Comparison of ENCODE assay signal across 33 cellular contexts in genomic region chr1:2811526-2811905, GRCh38. TPM values are rescaled to one million over a fixed set of nuclear protein-coding genes. Genes with fewer than 3 reads are reported as not detected.
"Had no signal": no experiment of that assay in that cellular context is flagged by ENCODE, and none has a peak within 500 bp of the region (broad histone marks: within the 10 kb centered on the region; RNA-seq: fewer than 3 reads in every experiment).

No MANE protein-coding gene starts in this region.

- H3K27ac ChIP-seq: esophagus muscularis mucosa, foreskin keratinocyte, gastrocnemius medialis, WERI-Rb-1 had no signal

- H3K36me3 Mint-ChIP-seq: activated naive CD8-positive, alpha-beta T cell had no signal

- H3K4me1 Mint-ChIP-seq: activated B cell treated with CpG ODN at 0.5 μM for 24 hours; activated T-helper 17 cell treated with anti-CD3 and anti-CD28 coated beads, Interleukin-2, amount 50 U/mL, for 72 hours had no signal

- H3K27ac Mint-ChIP-seq: activated B cell treated with CpG ODN at 0.5 μM for 24 hours; activated CD8-positive, alpha-beta T cell treated with anti-CD3 and anti-CD28 coated beads for 36 hours; activated naive CD8-positive, alpha-beta T cell; activated T-helper 17 cell treated with anti-CD3 and anti-CD28 coated beads, Interleukin-2, amount 50 U/mL, for 72 hours; effector memory CD8-positive, alpha-beta T cell; T-helper 17 cell; T-helper 2 cell treated with Interferon-gamma antibody and Interleukin-4, amounts not matched to agents 5 μg/mL and 100 μg/mL, for 36 hours had no signal

- FAIRE-seq: astrocyte, colon had no signal

- H3K9me3 Mint-ChIP-seq: activated B cell treated with CpG ODN at 0.5 μM for 24 hours; activated CD8-positive, alpha-beta T cell treated with anti-CD3 and anti-CD28 coated beads for 36 hours; activated T-cell treated with anti-CD3 and anti-CD28 coated beads, Interleukin-2, amount 50 U/mL, for 4 hours; activated T-helper 17 cell treated with anti-CD3 and anti-CD28 coated beads, Interleukin-2, amount 50 U/mL, for 72 hours; effector memory CD8-positive, alpha-beta T cell; T-helper 2 cell treated with Interferon-gamma antibody and Interleukin-4, amounts not matched to agents 5 μg/mL and 100 μg/mL, for 36 hours had no signal

- H3K36me3 ChIP-seq: esophagus muscularis mucosa, gastrocnemius medialis, WERI-Rb-1 had no signal

- H3K4me1 ChIP-seq: esophagus muscularis mucosa, foreskin keratinocyte, gastrocnemius medialis had no signal

- H3K9me3 ChIP-seq: gastrocnemius medialis had no signal

- DNase-seq: activated B cell treated with CpG ODN at 0.5 μM for 24 hours; activated CD4-positive, alpha-beta T cell treated with anti-CD3 and anti-CD28 coated beads for 48 hours; activated CD4-positive, alpha-beta T cell treated with anti-CD3 and anti-CD28 coated beads, Interleukin-2, amount 50 U/mL, for 1 hour; activated CD4-positive, alpha-beta T cell treated with anti-CD3 and anti-CD28 coated beads, Interleukin-2, amount 50 U/mL, for 48 hours; activated CD8-positive, alpha-beta memory T cell treated with anti-CD3 and anti-CD28 coated beads for 24 hours; activated CD8-positive, alpha-beta T cell treated with anti-CD3 and anti-CD28 coated beads for 36 hours; activated effector memory CD4-positive, alpha-beta T cell treated with Interleukin-2 at 50 U/mL for 16 hours; activated gamma-delta T cell treated with Interleukin-2 at 50 U/mL for 16 hours; activated naive CD4-positive, alpha-beta T cell treated with anti-CD3 and anti-CD28 coated beads, Interleukin-2, amount 50 U/mL, for 16 hours; activated naive CD4-positive, alpha-beta T cell treated with Interleukin-2 at 50 U/mL for 16 hours; activated T-cell treated with anti-CD3 and anti-CD28 coated beads, Interleukin-2, amount 50 U/mL, for 4 hours; amniotic stem cell; anterior cingulate cortex; caudate nucleus; cortex of kidney; dermis blood vessel endothelial cell; effector CD4-positive, alpha-beta T cell; effector memory CD8-positive, alpha-beta T cell; erythroblast; foreskin keratinocyte; gastrocnemius medialis; glutamatergic neuron; T-helper 1 cell; T-helper 17 cell; T1000; WERI-Rb-1 had no signal

- H3K4me3 Mint-ChIP-seq: activated B cell treated with CpG ODN at 0.5 μM for 24 hours; activated CD8-positive, alpha-beta T cell treated with anti-CD3 and anti-CD28 coated beads for 36 hours; activated naive CD8-positive, alpha-beta T cell; activated T-cell treated with anti-CD3 and anti-CD28 coated beads, Interleukin-2, amount 50 U/mL, for 4 hours; activated T-helper 17 cell treated with anti-CD3 and anti-CD28 coated beads, Interleukin-2, amount 50 U/mL, for 72 hours; effector memory CD8-positive, alpha-beta T cell; T-helper 17 cell; T-helper 2 cell treated with Interferon-gamma antibody and Interleukin-4, amounts not matched to agents 5 μg/mL and 100 μg/mL, for 36 hours had no signal

- ATAC-seq: activated CD4-positive, CD25-positive, alpha-beta regulatory T cell treated with anti-CD3 and anti-CD28 coated beads, Interleukin-2, amount 50 U/mL, for 24 hours; activated CD8-positive, alpha-beta T cell treated with anti-CD3 and anti-CD28 coated beads for 36 hours; activated T-cell treated with anti-CD3 and anti-CD28 coated beads, Interleukin-2, amount 50 U/mL, for 4 hours; activated T-helper 17 cell treated with anti-CD3 and anti-CD28 coated beads, Interleukin-2, amount 50 U/mL, for 72 hours; effector memory CD8-positive, alpha-beta T cell; foreskin keratinocyte; gastrocnemius medialis; T-helper 17 cell had no signal

- H3K4me3 ChIP-seq: esophagus muscularis mucosa, gastrocnemius medialis had no signal

- H3K27me3 ChIP-seq: foreskin keratinocyte had no signal

RNA-seq across cellular contexts. Expression of gene TTC34, which starts 10.0 kb away (rescaled TPM):
- total RNA-seq: gastrocnemius medialis had no signal
